13 cellular contexts compared by ENCODE assay signal in the genomic region with DNA sequence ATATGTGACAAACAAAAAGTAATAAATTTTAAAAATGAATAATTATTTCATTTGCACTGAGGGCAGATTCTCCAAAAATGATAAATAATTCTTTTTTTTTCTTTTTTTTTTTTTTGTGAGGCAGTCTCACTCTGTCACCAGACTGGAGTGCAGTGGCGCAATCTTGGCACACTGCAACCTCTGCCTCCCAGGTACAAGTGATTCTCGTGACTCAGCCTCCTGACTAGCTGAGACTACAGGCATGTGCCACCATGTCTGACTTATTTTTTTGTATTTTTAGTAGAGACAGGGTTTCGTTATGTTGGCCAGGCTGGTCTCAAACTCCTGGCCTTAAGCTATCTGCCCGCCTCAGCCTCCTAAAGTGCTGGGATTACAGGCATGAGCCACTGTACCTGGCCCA. TPM values are rescaled to one million over a fixed set of nuclear protein-coding genes. Genes with fewer than 3 reads are reported as not detected.
"Had no signal": no experiment of that assay in that cellular context is flagged by ENCODE, and none has a peak within 500 bp of the region (broad histone marks: within the 10 kb centered on the region; RNA-seq: fewer than 3 reads in every experiment).

No MANE protein-coding gene starts in this region.

RNA-seq across cellular contexts. Expression of a gene that starts 25.2 kb away (rescaled TPM):
- total RNA-seq: activated CD8-positive, alpha-beta T cell treated with anti-CD3 and anti-CD28 coated beads for 36 hours; activated T-cell treated with anti-CD3 and anti-CD28 coated beads, Interleukin-2, amount 50 U/mL, for 4 hours; activated T-helper 17 cell treated with anti-CD3 and anti-CD28 coated beads, Interleukin-2, amount 50 U/mL, for 72 hours; astrocyte; chondrocyte; dermis blood vessel endothelial cell; epithelial cell of proximal tubule; esophagus muscularis mucosa; gastroesophageal sphincter; T-cell; T-helper 2 cell treated with Interferon-gamma antibody and Interleukin-4, amounts not matched to agents 100 ng/mL and 5 ng/mL, for 36 hours; WTC11 had no signal
- polyA plus RNA-seq: adipose tissue had no signal
